In the genomic region with DNA sequence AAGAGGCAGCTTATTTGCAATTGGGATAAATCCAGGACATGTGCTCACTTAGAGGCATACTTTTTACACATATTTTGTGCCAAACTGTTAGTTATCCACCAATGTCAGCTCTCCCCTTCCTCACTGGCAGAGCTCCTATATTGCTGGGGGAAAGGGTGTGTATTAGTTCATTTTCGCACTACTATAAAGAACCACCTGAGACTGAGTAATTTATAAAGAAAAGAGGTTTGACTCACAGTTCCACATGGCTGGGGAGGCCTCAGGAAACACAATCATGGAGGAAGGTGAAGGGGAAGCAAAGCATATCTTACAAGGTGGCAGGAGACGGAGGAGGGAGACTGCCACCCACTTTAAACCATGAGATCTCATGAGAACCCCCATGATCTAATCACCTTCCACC, we compare ENCODE assay signal across 26 cellular contexts.
"Had no signal": no experiment of that assay in that cellular context is flagged by ENCODE, and none has a peak within 500 bp of the region (broad histone marks: within the 10 kb centered on the region; RNA-seq: fewer than 3 reads in every experiment).

No MANE protein-coding gene starts in this region.

- H3K4me3 Mint-ChIP-seq: immature natural killer cell; mesothelial cell of epicardium; naive B cell; natural killer cell; stimulated activated naive CD8-positive, alpha-beta T cell treated with anti-CD3 and anti-CD28 coated beads, Interleukin-15, Interleukin-2, amounts not matched to agents 100 ng/mL and 50 ng/mL, for 24 hours had no signal

- H3K36me3 Mint-ChIP-seq: immature natural killer cell, naive B cell, natural killer cell had no signal

- H3K27ac Mint-ChIP-seq: immature natural killer cell; mesothelial cell of epicardium; naive B cell; natural killer cell; stimulated activated naive CD8-positive, alpha-beta T cell treated with anti-CD3 and anti-CD28 coated beads, Interleukin-15, Interleukin-2, amounts not matched to agents 100 ng/mL and 50 ng/mL, for 24 hours had no signal

- H3K27me3 ChIP-seq: ovary, right atrium auricular region, right lobe of liver, suprapubic skin, tibial artery, upper lobe of right lung had no signal

- ATAC-seq: natural killer cell, psoas muscle, right lobe of liver, upper lobe of right lung had no signal

- H3K27ac ChIP-seq: ovary, right lobe of liver, suprapubic skin, thoracic aorta, tibial artery, upper lobe of right lung had no signal

- H3K4me1 ChIP-seq: right lobe of liver had no signal

- H3K4me2 ChIP-seq: smooth muscle cell had no signal

- H3K9me3 ChIP-seq: ovary, psoas muscle, right lobe of liver, suprapubic skin, thoracic aorta, tibial artery, upper lobe of right lung had no signal

- H3K36me3 ChIP-seq: left ventricle myocardium inferior, ovary, right atrium auricular region, right lobe of liver, suprapubic skin, thoracic aorta, tibial artery, upper lobe of right lung had no signal

- H3K4me1 Mint-ChIP-seq: immature natural killer cell, naive B cell, natural killer cell had no signal

- H3K4me3 ChIP-seq: left ventricle myocardium inferior, lung, ovary, psoas muscle, right atrium auricular region, right lobe of liver, smooth muscle cell, suprapubic skin, thoracic aorta, tibial artery, upper lobe of right lung had no signal

- DNase-seq: hypothalamus; immature natural killer cell; kidney; left ventricle myocardium inferior; mesendoderm; naive B cell; natural killer cell; ovary; posterior cingulate gyrus; psoas muscle; right lobe of liver; stimulated activated CD4-positive, alpha-beta T cell treated with anti-CD3 and anti-CD28 coated beads, Interleukin-1b, Interleukin-23, amount 100 ng/mL, for 48 hours; stimulated activated CD4-positive, alpha-beta T cell treated with anti-CD3 and anti-CD28 coated beads, Interleukin-2, amount 100 ng/mL, for 48 hours; stimulated activated CD4-positive, alpha-beta T cell treated with anti-CD3 and anti-CD28 coated beads, Interleukin-4, amount 100 ng/mL, for 4 hours; stimulated activated CD8-positive, alpha-beta memory T cell treated with anti-CD3 and anti-CD28 coated beads, Interleukin-4, amount 100 ng/mL, for 48 hours; stimulated activated naive CD4-positive, alpha-beta T cell; tibial artery; trophoblast cell; upper lobe of right lung had no signal

- H3K9me3 Mint-ChIP-seq: stimulated activated naive CD8-positive, alpha-beta T cell treated with anti-CD3 and anti-CD28 coated beads, Interleukin-15, Interleukin-2, amounts not matched to agents 100 ng/mL and 50 ng/mL, for 24 hours had no signal
